In the genomic region with DNA sequence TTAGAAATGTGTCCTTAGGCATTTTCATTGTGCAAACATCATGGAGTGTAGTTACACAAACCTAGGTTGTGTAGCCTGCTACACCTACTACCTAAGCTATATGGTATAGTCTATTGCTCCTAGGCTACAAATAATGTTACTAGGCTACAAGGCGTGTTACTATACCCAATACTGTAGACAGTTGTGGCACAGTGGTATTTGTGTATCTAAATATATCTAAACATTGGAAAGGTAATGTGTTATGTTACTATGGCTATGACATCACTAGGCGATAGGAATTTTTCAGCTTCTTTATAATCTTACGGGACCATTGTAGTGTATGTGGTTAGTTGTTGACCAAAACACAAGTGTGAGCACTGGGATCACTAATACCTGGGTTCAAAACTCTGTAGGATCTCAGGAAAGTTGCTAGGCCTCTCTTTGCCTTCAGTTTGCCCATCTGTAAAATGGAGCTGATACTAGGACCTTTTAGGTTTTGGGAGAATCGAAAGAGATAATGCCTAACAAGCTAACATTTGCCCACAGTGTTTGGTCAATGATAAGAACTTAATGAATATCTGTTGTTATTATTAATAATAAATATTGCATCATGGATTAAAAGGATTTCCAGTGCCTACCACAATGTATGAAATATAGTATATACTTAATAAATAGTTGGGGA, we compare ENCODE assay signal across 14 cellular contexts. TPM values are rescaled to one million over a fixed set of nuclear protein-coding genes. Genes with fewer than 3 reads are reported as not detected.
A peak's percentile ranks its signal among the peaks of the same experiment; 100 is the strongest.
DNase-seq lines count a peak whose midpoint lies in the region; ATAC-seq and TF ChIP-seq lines count a peak whose summit lies in the region.
"Had no signal": no experiment of that assay in that cellular context is flagged by ENCODE, and none has a peak within 500 bp of the region (broad histone marks: within the 10 kb centered on the region; RNA-seq: fewer than 3 reads in every experiment).

No MANE protein-coding gene starts in this region.

- H3K36me3 ChIP-seq in MG63 = no peaks in the 10 kb centered on the region; the same call in 1 of the 2 replicates
- H3K36me3 ChIP-seq: upper lobe of left lung had no signal

- TF ChIP-seq CTCF in AG09309 (IDR thresholded peaks at IDR 0.05; ENCODE audit: control insufficient read depth, insufficient read depth, low read depth, low read length, missing control alignments) = no peak
- no peak for TF ChIP-seq CTCF in fibroblast of mammary gland (conservative IDR thresholded peaks at IDR 0.05; ENCODE audit: control insufficient read depth, insufficient read depth, low read depth, low read length)

- in situ Hi-C loops in KBM-7 (cut with MboI; ENCODE audit: low pct_unique_long_range_greater_than_20kb, low sequenced_read_pairs) = no loop called here

- H3K9me3 ChIP-seq in MG63 = peaks cover 6% of the 10 kb centered on the region
- H3K9me3 ChIP-seq: upper lobe of left lung had no signal

- H3K4me3 ChIP-seq in AG09309 (ENCODE audit: control insufficient read depth, low read depth, low read length) (peak overlapping the region; percentile 94), MG63 (peak overlapping the region; percentile 71), fibroblast of mammary gland (ENCODE audit: control insufficient read depth, low read depth, low read length) (peak overlapping the region; percentile 78)

- no peak for DNase-seq in AG09309 (ENCODE audit: low read depth)
- DNase-seq in MG63 = no peak
- no peak for DNase-seq in fibroblast of mammary gland (ENCODE audit: low read depth)
- DNase-seq in renal cortical epithelial cell (ENCODE audit: low read depth) = peak; percentile 77
- DNase-seq in NCI-H187 (lab: John Stamatoyannopoulos, UW) = no peak
- DNase-seq in NCI-H2171 treated with DMSO at 0.1 percent for 48 hours (lab: John Stamatoyannopoulos, UW) = no peak
- no peak for DNase-seq in KBM-7
- DNase-seq: activated CD8-positive, alpha-beta T cell treated with anti-CD3 and anti-CD28 coated beads, Interleukin-2, amount 10 ng/mL, durations not matched to agents 7 days and 5 days; activated gamma-delta T cell treated with Interleukin-2 at 50 U/mL for 16 hours; GDM1; H7; Kasumi-1; upper lobe of left lung had no signal

- H3K27me3 ChIP-seq in MG63 = no peaks in the 10 kb centered on the region

- no peak for ATAC-seq in GM19395 (IDR thresholded peaks at IDR 0.05; ENCODE audit: unreplicated experiment)
- ATAC-seq: activated CD8-positive, alpha-beta T cell treated with anti-CD3 and anti-CD28 coated beads, Interleukin-2, amount 10 ng/mL, durations not matched to agents 7 days and 5 days had no signal

RNA-seq across cellular contexts. Expression of a gene that starts 2.8 kb away (rescaled TPM):
- 15.2 and 21.8 TPM in 2 replicates for total RNA-seq in MG63 (2014; rRNA removed; shearing (Covaris generic); ENCODE audit: low replicate concordance)
- 248 and 609 TPM in 2 replicates for total RNA-seq in renal cortical epithelial cell
- total RNA-seq: activated CD8-positive, alpha-beta T cell treated with anti-CD3 and anti-CD28 coated beads, Interleukin-2, amount 10 ng/mL, durations not matched to agents 7 days and 5 days had no signal

Comparison
In these comparisons a context has a peak if more than half of its experiments do, and no peak if none do; other contexts are left out.
1. RNA of a gene that starts 2.8 kb away (total RNA-seq): 248 to 609 TPM in renal cortical epithelial cell; 15.2 to 21.8 TPM in MG63; every median in the first group is over 10 times any median in the second.
2. Peak in every context shown above with its lines, with median percentiles within 50 percentile points of each other: H3K4me3 ChIP-seq.